ENCODE assay signal across 7 cellular contexts in the genomic region with DNA sequence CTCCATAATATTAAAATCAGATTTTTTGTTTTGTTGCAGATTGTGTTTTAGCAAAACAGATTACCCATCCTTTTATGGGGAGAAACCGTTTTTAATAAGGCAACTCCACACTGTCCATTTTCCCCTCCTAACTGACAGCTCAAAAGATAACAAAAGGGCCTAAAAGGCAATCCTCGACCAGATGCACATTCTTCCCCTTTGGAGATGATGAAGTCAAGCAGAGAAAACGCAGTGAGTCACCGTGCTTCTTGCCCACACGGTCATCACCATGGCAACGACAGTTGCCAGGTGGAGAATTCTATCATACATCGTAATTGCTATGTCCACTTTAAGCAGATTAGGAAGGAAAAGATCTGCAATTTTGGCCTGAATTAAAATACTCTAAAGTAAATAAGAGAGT.
DNase-seq lines count a peak whose midpoint lies in the region; ATAC-seq and TF ChIP-seq lines count a peak whose summit lies in the region.

No MANE protein-coding gene starts in this region.

- TF ChIP-seq CTCF in choroid plexus epithelial cell (conservative IDR thresholded peaks at IDR 0.05; ENCODE audit: low read depth, low read length): no peak

- peak; percentile 4 for DNase-seq in HPDE6-E6E7 (ENCODE audit: extremely low spot score)
- DNase-seq in NCI-H460 (ENCODE audit: extremely low read depth, low read depth): peak; percentile 13
- DNase-seq in choroid plexus epithelial cell (ENCODE audit: low read depth): peak; percentile 83
- peak; percentile 71 for DNase-seq in skeletal muscle cell (ENCODE audit: low read depth)
- no peak for DNase-seq in NK-92 (lab: John Stamatoyannopoulos, UW; ENCODE audit: unreplicated experiment)

- H3K4me3 ChIP-seq in choroid plexus epithelial cell (ENCODE audit: low read depth, low read length) (no peak overlapping the region), skeletal muscle cell (ENCODE audit: low read depth, low read length) (no peak overlapping the region)

- no peak for ATAC-seq in HG02840 (IDR thresholded peaks at IDR 0.05; ENCODE audit: low FRiP score, unreplicated experiment)
- no peak for ATAC-seq in GM21447 (IDR thresholded peaks at IDR 0.05; ENCODE audit: unreplicated experiment)
